ENCODE assay signal across 14 cellular contexts in the genomic region with DNA sequence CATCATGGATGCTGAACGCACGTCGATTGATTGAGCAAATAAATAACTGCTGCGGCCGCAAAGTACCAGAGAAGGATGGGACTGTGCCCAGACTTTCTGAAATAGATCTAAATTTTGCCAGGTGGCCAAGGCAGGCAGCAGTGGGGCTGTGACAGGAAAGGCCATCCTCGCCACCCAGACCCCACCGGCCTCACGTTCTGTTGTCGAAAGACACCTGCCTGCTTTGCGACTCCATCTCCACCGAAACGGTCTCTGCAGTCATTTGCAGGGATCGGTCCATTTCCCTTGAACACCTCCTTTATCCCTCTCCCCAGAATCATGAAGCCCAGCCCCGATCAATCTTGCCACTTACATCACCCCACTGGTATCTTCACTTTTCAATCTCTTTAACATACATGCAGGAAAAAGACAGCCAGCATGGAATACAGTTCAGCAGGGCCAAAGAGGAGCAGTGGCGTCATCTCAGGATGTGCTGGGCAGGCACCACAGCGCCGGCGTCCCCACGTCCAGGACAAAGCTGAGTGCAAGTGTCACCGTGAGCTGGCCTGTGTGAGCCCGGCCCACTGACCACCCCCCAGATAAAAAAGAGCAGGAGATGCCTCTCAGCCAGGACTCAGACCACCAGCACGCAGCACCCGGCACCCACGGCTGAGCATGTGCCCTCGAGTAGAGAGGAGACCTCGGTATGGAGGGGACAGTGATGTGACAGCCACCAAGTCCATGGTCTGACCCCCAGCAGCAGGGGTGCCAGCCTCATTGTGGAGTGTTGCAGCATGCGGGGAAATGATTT.
DNase-seq lines count a peak whose midpoint lies in the region; ATAC-seq, FAIRE-seq and TF ChIP-seq lines count a peak whose summit lies in the region.
"Had no signal": no experiment of that assay in that cellular context is flagged by ENCODE, and none has a peak within 500 bp of the region (broad histone marks: within the 10 kb centered on the region; RNA-seq: fewer than 3 reads in every experiment).

No MANE protein-coding gene starts in this region.

- no peaks in the 10 kb centered on the region for H3K79me2 ChIP-seq in HepG2 (ENCODE audit: insufficient read depth, low read length)

- H3K4me3 ChIP-seq in right lobe of liver (no peak overlapping the region), HepG2 (replicated peaks in 1 of 3; ENCODE audit: insufficient read depth in 1 of 3, low read depth in 2 of 3, low read length in 3 of 3) (no peak overlapping the region), stomach (no peak overlapping the region)

- H3K27ac ChIP-seq in right lobe of liver (no peak overlapping the region), HepG2 (ENCODE audit: extremely low read length, insufficient read depth, low read length) (no peak overlapping the region), stomach (no peak overlapping the region)

- no peak for TF ChIP-seq RAD21 in HepG2 (CRISPR knock-in tag; IDR thresholded peaks at IDR 0.05)

- intact Hi-C loops in right lobe of liver (cut with DNase I), result no loop called here
- intact Hi-C loops in HepG2 (cut with micrococcal nuclease; ENCODE audit: unreplicated experiment), result no loop called here
- intact Hi-C loops in stomach (cut with DNase I; ENCODE audit: low total_unique reads), result no loop called here

- H2AFZ ChIP-seq in HepG2 (ENCODE audit: low read length), result no peak overlapping the region

- H3K9ac ChIP-seq in HepG2 (ENCODE audit: insufficient read depth, low read depth, low read length), result no peak overlapping the region

- H3K4me3 Mint-ChIP-seq in activated naive CD8-positive, alpha-beta T cell treated with anti-CD3 and anti-CD28 coated beads, Interleukin-2, amount 50 U/mL, for 24 hours, result no peak overlapping the region

- H4K20me1 ChIP-seq in HepG2 (ENCODE audit: insufficient read depth, low read length), result no peaks in the 10 kb centered on the region

- CTCF ChIA-PET in HepG2 (lab: Yijun Ruan, JAX; ENCODE audit: low intra/inter-chr PET ratio, low total read pairs), result no interaction called here

- no peak for ATAC-seq in right lobe of liver
- no peak for ATAC-seq in HepG2
- no peak for ATAC-seq in activated naive CD8-positive, alpha-beta T cell treated with anti-CD3 and anti-CD28 coated beads, Interleukin-2, amount 50 U/mL, for 24 hours
- ATAC-seq in HG03342 (IDR thresholded peaks at IDR 0.05; ENCODE audit: unreplicated experiment), result no peak

- in situ Hi-C loops in HepG2 (cut with HindIII; ENCODE audit: extremely low pct_ligation_motif_present, low pct_unique_long_range_greater_than_20kb), result no loop called here

- H3K4me1 Mint-ChIP-seq in activated naive CD8-positive, alpha-beta T cell treated with anti-CD3 and anti-CD28 coated beads, Interleukin-2, amount 50 U/mL, for 24 hours, result no peaks in the 10 kb centered on the region

- WGBS in right lobe of liver (ENCODE audit: insufficient coverage, low coverage, low lambda C conversion rate, missing lambda C conversion rate), result 74% methylated on average over 16 of the region's 27 CpGs
- WGBS in HepG2 (ENCODE audit: low lambda C conversion rate), result 53% methylated on average over 19 of the region's 27 CpGs
- WGBS in stomach, 5 donors, result 85 to 88% (median 88%) methylated on average over 21 to 27 of the region's 27 CpGs

- TF ChIP-seq EP300 in HepG2 (IDR thresholded peaks at IDR 0.05; ENCODE audit: low read depth in 2 of 2, low read length in 2 of 2), result no peak
- TF ChIP-seq EP300 in HepG2 (CRISPR knock-in tag; IDR thresholded peaks at IDR 0.05; ENCODE audit: borderline replicate concordance), result no peak
- no peak for TF ChIP-seq EP300 in stomach (IDR thresholded peaks at IDR 0.05)

- H3K9me3 ChIP-seq in right lobe of liver, result no peaks in the 10 kb centered on the region
- H3K9me3 ChIP-seq in HepG2 (ENCODE audit: low read length), result no peaks in the 10 kb centered on the region
- H3K9me3 ChIP-seq in stomach, result no peaks in the 10 kb centered on the region

- POLR2A ChIA-PET in HepG2 (lab: Yijun Ruan, JAX), result no interaction called here

- H3K4me2 ChIP-seq in HepG2 (ENCODE audit: low read depth, low read length), result no peak overlapping the region

- TF ChIP-seq POLR2A in right lobe of liver (IDR thresholded peaks at IDR 0.05), result no peak
- TF ChIP-seq POLR2A in HepG2 (IDR thresholded peaks at IDR 0.05; ENCODE audit: insufficient read depth in 1 of 2, low read depth in 2 of 2, low read length in 2 of 2), result no peak
- no peak for TF ChIP-seq POLR2A in stomach (IDR thresholded peaks at IDR 0.05)

- no peaks in the 10 kb centered on the region for H3K4me1 ChIP-seq in right lobe of liver
- H3K4me1 ChIP-seq in HepG2 (ENCODE audit: insufficient read depth, low read length), result no peaks in the 10 kb centered on the region
- H3K4me1 ChIP-seq in stomach, result no peaks in the 10 kb centered on the region

- TF ChIP-seq CTCF in right lobe of liver (IDR thresholded peaks at IDR 0.05), result no peak
- no peak for TF ChIP-seq CTCF in HepG2 (CRISPR knock-in tag; IDR thresholded peaks at IDR 0.05)
- TF ChIP-seq CTCF in stomach (IDR thresholded peaks at IDR 0.05), result no peak

- no peaks in the 10 kb centered on the region for H3K27me3 ChIP-seq in right lobe of liver
- H3K27me3 ChIP-seq in HepG2 (ENCODE audit: control insufficient read depth in 1 of 2, insufficient read depth in 2 of 2, low read length in 2 of 2), result peaks cover 9 to 47% of the 10 kb centered on the region in 2 experiments; a peak in 3 of 5 replicates
- peaks cover 0 to 72% (median 8%) of the 10 kb centered on the region in 3 donors for H3K27me3 ChIP-seq in stomach

- no peaks in the 10 kb centered on the region for H3K36me3 Mint-ChIP-seq in activated naive CD8-positive, alpha-beta T cell treated with anti-CD3 and anti-CD28 coated beads, Interleukin-2, amount 50 U/mL, for 24 hours (ENCODE audit: low read depth)

- H3K27me3 Mint-ChIP-seq in activated naive CD8-positive, alpha-beta T cell treated with anti-CD3 and anti-CD28 coated beads, Interleukin-2, amount 50 U/mL, for 24 hours, result peaks cover 4% of the 10 kb centered on the region

- H3K36me3 ChIP-seq in right lobe of liver (no peaks in the 10 kb centered on the region), HepG2 (replicated peaks in 1 of 2; ENCODE audit: control insufficient read depth in 1 of 2, insufficient read depth in 2 of 2, low read length in 2 of 2) (no peaks in the 10 kb centered on the region), stomach (no peaks in the 10 kb centered on the region)

- no TSS peak for BruUV-seq in HepG2 (replicated peaks; lab: Mats Ljungman, UMichigan)

- peak in 2 of 3 donors; percentile 33 to 46 for DNase-seq in right lobe of liver
- DNase-seq in HepG2 (ENCODE audit: low spot score), result no peak
- peak; percentile 76 for DNase-seq in mesenteric fat pad (ENCODE audit: low spot score)
- DNase-seq in stomach, result peak; percentile 21
- DNase-seq in NCI-H2081 treated with DMSO at 0.1 percent for 48 hours (lab: John Stamatoyannopoulos, UW), result no peak
- DNase-seq in activated naive CD8-positive, alpha-beta T cell treated with anti-CD3 and anti-CD28 coated beads, Interleukin-2, amount 50 U/mL, for 24 hours, result no peak
- DNase-seq: ACHN, COR-L47, KG1, NCI-H510A treated with DMSO at 0.1 percent for 48 hours, NCI-H82, Right ventricle myocardium superior had no signal

- no peak overlapping the region for H3K27ac Mint-ChIP-seq in activated naive CD8-positive, alpha-beta T cell treated with anti-CD3 and anti-CD28 coated beads, Interleukin-2, amount 50 U/mL, for 24 hours

- no peak for FAIRE-seq in HepG2 (lab: Jason Lieb, UNC)
- FAIRE-seq: H1 had no signal

- H3K9me3 Mint-ChIP-seq in activated naive CD8-positive, alpha-beta T cell treated with anti-CD3 and anti-CD28 coated beads, Interleukin-2, amount 50 U/mL, for 24 hours, result no peaks in the 10 kb centered on the region

TF ChIP-seq in HepG2, 621 proteins besides CTCF, POLR2A, EP300 and RAD21 (continues in another document):
- no peak for TF ChIP-seq NCOR1 (IDR thresholded peaks at IDR 0.05; ENCODE audit: borderline replicate concordance, low read length)
- TF ChIP-seq FLYWCH1 (CRISPR knock-in tag; IDR thresholded peaks at IDR 0.05), result no peak
- TF ChIP-seq, protein P1, sequence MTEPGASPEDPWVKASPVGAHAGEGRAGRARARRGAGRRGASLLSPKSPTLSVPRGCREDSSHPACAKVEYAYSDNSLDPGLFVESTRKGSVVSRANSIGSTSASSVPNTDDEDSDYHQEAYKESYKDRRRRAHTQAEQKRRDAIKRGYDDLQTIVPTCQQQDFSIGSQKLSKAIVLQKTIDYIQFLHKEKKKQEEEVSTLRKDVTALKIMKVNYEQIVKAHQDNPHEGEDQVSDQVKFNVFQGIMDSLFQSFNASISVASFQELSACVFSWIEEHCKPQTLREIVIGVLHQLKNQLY (CRISPR knock-in tag; IDR thresholded peaks at IDR 0.05), result no peak
- TF ChIP-seq, protein P2, sequence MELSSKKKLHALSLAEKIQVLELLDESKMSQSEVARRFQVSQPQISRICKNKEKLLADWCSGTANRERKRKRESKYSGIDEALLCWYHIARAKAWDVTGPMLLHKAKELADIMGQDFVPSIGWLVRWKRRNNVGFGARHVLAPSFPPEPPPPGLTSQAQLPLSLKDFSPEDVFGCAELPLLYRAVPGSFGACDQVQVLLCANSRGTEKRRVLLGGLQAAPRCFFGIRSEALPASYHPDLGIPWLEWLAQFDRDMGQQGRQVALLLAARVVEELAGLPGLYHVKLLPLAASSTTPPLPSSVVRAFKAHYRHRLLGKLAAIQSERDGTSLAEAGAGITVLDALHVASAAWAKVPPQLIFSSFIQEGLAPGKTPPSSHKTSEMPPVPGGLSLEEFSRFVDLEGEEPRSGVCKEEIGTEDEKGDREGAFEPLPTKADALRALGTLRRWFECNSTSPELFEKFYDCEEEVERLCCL (CRISPR knock-in tag; IDR thresholded peaks at IDR 0.05; ENCODE audit: borderline replicate concordance), result no peak
- TF ChIP-seq, protein P3, sequence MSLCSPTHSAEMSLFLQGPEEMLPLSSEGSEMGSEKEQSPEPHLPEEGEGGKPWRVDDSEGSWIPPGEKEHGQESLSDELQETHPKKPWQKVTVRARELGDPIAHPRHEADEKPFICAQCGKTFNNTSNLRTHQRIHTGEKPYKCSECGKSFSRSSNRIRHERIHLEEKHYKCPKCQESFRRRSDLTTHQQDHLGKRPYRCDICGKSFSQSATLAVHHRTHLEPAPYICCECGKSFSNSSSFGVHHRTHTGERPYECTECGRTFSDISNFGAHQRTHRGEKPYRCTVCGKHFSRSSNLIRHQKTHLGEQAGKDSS (CRISPR knock-in tag; IDR thresholded peaks at IDR 0.05; ENCODE audit: borderline replicate concordance, low read depth), result no peak
- TF ChIP-seq ZNF10 (CRISPR knock-in tag; IDR thresholded peaks at IDR 0.05; ENCODE audit: borderline replicate concordance, low read depth), result no peak
- no peak for TF ChIP-seq FOSL1 (CRISPR knock-in tag; IDR thresholded peaks at IDR 0.05; ENCODE audit: borderline replicate concordance)
- no peak for TF ChIP-seq HMG20B (CRISPR knock-in tag; conservative IDR thresholded peaks at IDR 0.05)

Comparison
In these comparisons a context has a peak if more than half of its experiments do, and no peak if none do; other contexts are left out.
1. DNase-seq: peak in right lobe of liver (2 of 3), mesenteric fat pad (single experiment) and stomach (single experiment); none in HepG2 (single experiment), NCI-H2081 treated with DMSO at 0.1 percent for 48 hours (single experiment) and activated naive CD8-positive, alpha-beta T cell treated with anti-CD3 and anti-CD28 coated beads, Interleukin-2, amount 50 U/mL, for 24 hours (single experiment).